In the genomic region with DNA sequence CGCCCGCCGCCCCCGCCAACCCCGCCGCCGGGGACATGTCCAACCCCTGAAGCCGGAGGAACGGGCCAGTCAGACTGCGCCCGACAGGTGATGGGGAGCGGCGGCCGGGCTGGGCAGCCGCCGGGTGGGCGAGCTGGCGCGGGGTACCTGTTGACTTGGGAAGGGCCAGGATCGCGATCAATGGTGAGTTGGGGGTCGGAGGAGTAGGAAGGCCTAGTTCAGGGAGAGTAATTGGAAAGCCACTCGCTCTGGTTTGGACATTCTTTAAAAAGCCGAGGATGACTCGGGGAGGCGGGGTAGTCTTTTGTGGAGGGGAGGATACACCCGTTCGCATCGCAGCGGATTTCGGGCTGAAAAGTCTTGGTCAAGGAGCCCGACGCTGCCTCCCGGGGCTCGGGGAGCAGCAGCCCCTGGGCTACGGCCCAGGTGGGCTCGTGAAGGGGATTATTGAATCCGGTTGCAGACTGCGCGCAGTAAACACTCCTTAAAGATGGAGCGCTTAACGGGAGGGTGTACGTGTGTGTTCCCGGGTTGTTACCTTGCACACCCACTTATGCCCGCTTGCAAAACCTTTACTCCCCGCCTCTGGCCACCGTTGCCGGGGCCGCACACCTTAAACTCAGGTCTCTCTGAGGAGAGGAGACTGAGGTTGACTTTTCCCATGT, we compare ENCODE assay signal across 8 cellular contexts.
DNase-seq lines count a peak whose midpoint lies in the region; ATAC-seq lines count a peak whose summit lies in the region.

No MANE protein-coding gene starts in this region.

- in situ Hi-C loops in HAP-1 (cut with MboI; ENCODE audit: low sequenced_read_pairs), result no loop called here

- H3K27me3 ChIP-seq in HAP-1 (ENCODE audit: low read depth), result no peaks in the 10 kb centered on the region

- no peaks in the 10 kb centered on the region for H3K36me3 Mint-ChIP-seq in activated naive CD8-positive, alpha-beta T cell treated with anti-CD3 and anti-CD28 coated beads for 36 hours

- peak overlapping the region; percentile 89 for H3K4me3 Mint-ChIP-seq in activated naive CD8-positive, alpha-beta T cell treated with anti-CD3 and anti-CD28 coated beads for 36 hours

- H3K4me1 Mint-ChIP-seq in activated naive CD8-positive, alpha-beta T cell treated with anti-CD3 and anti-CD28 coated beads for 36 hours, result peaks cover 24% of the 10 kb centered on the region

- intact Hi-C loops in left cardiac atrium (cut with DNase I), result no loop called here

- no peaks in the 10 kb centered on the region; the same call in 1 of the 2 replicates for H3K9me3 ChIP-seq in HAP-1

- no peaks in the 10 kb centered on the region; the same call in 1 of the 2 replicates for H3K36me3 ChIP-seq in HAP-1 (replicated peaks)

- no peaks in the 10 kb centered on the region for H3K27me3 Mint-ChIP-seq in activated naive CD8-positive, alpha-beta T cell treated with anti-CD3 and anti-CD28 coated beads for 36 hours

- ATAC-seq in left cardiac atrium, result peak; percentile 10 to 21

- DNase-seq in ELR (ENCODE audit: low read depth) (peak; percentile 45), HAP-1 (ENCODE audit: low spot score in 2 of 2) (peak; percentile 11 to 40), NCI-H69 (lab: John Stamatoyannopoulos, UW) (peak; percentile 71), left cardiac atrium (no peak), pons (ENCODE audit: low spot score) (peak; percentile 22), NCI-H1092 treated with DMSO at 0.1 percent for 48 hours (lab: John Stamatoyannopoulos, UW) (no peak), NCI-H1048 (lab: John Stamatoyannopoulos, UW) (no peak)
- peak; percentile 7 for DNase-seq in activated naive CD8-positive, alpha-beta T cell treated with anti-CD3 and anti-CD28 coated beads for 36 hours

- H3K9me3 Mint-ChIP-seq in activated naive CD8-positive, alpha-beta T cell treated with anti-CD3 and anti-CD28 coated beads for 36 hours, result peaks cover 3% of the 10 kb centered on the region

- peak overlapping the region; percentile 93 for H3K4me3 ChIP-seq in HAP-1

- H3K27ac Mint-ChIP-seq in activated naive CD8-positive, alpha-beta T cell treated with anti-CD3 and anti-CD28 coated beads for 36 hours, result peak overlapping the region; percentile 77

- H3K4me1 ChIP-seq in HAP-1, result no peaks in the 10 kb centered on the region; the same call in none of the 2 replicates

Comparison
In these comparisons a context has a peak if more than half of its experiments do, and no peak if none do; other contexts are left out.
1. DNase-seq: peak in ELR (single experiment), HAP-1 (2 of 2), NCI-H69 (single experiment), activated naive CD8-positive, alpha-beta T cell treated with anti-CD3 and anti-CD28 coated beads for 36 hours (single experiment) and pons (single experiment); none in left cardiac atrium (single experiment), NCI-H1092 treated with DMSO at 0.1 percent for 48 hours (single experiment) and NCI-H1048 (single experiment).